ENCODE assay signal across 8 cellular contexts in the genomic region with DNA sequence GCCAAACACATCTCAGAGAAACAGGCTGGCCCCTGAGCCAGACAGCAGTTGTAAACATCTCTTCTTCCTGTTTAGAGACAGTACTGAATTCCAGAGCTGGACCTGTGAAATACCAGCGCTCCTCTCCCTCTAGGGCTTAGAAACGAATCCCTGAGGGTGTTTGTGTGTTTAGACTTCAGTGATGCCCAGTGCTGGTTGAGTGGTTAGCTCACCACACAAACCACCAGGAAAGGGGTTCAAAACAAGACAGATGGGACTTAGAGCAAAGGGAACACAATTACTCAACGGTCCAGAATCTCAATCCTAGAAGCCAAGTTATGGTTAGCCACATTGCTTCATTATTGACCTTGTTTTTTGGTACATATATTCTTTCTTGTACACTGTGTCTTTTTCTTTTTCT.
DNase-seq lines count a peak whose midpoint lies in the region; ATAC-seq and TF ChIP-seq lines count a peak whose summit lies in the region.

No MANE protein-coding gene starts in this region.

- peak in 1 of 2 donors; percentile 34 for DNase-seq in stimulated activated naive CD8-positive, alpha-beta T cell treated with anti-CD3 and anti-CD28 coated beads, Interleukin-15, amount 100 ng/mL, for 72 hours
- DNase-seq in stimulated activated naive CD8-positive, alpha-beta T cell treated with anti-CD3 and anti-CD28 coated beads, Interleukin-15, Interleukin-2, amounts not matched to agents 100 U/mL and 50 U/mL, for 24 hours: no peak
- DNase-seq in HT1080 (ENCODE audit: low read depth): peak; percentile 54
- DNase-seq in chondrocyte (ENCODE audit: low spot score): no peak
- DNase-seq in trophoblast cell: peak; percentile 87 to 96
- no peak for DNase-seq in effector CD4-positive, alpha-beta T cell
- DNase-seq in retina: no peak
- no peak for DNase-seq in NCI-H187 (lab: John Stamatoyannopoulos, UW)

- peak; percentile 70 for ATAC-seq in stimulated activated naive CD8-positive, alpha-beta T cell treated with anti-CD3 and anti-CD28 coated beads, Interleukin-15, amount 100 ng/mL, for 72 hours
- ATAC-seq in stimulated activated naive CD8-positive, alpha-beta T cell treated with anti-CD3 and anti-CD28 coated beads, Interleukin-15, Interleukin-2, amounts not matched to agents 100 U/mL and 50 U/mL, for 24 hours: no peak

- peaks cover 0 to 1% of the 10 kb centered on the region in 2 experiments for H3K36me3 ChIP-seq in trophoblast cell (ENCODE audit: control insufficient read depth in 1 of 2, insufficient read depth in 2 of 2, low read length in 2 of 2)

- H3K79me1 ChIP-seq in trophoblast cell (ENCODE audit: low read length): peaks cover 22% of the 10 kb centered on the region

- H3K4ac ChIP-seq in trophoblast cell (ENCODE audit: low read depth, low read length): no peak overlapping the region

- no peak overlapping the region for H3K18ac ChIP-seq in trophoblast cell (ENCODE audit: low read length)

- no peak overlapping the region for H2BK12ac ChIP-seq in trophoblast cell (ENCODE audit: low read length)

- H3K27me3 ChIP-seq in trophoblast cell (ENCODE audit: insufficient read depth, low read length): no peaks in the 10 kb centered on the region

- no peak overlapping the region for H2AK5ac ChIP-seq in trophoblast cell (ENCODE audit: low read length)

- no peak overlapping the region for H4K91ac ChIP-seq in trophoblast cell (ENCODE audit: low read depth, low read length)

- no peaks in the 10 kb centered on the region for H3K9me3 ChIP-seq in trophoblast cell (ENCODE audit: insufficient read depth, low read depth, low read length)

- H4K8ac ChIP-seq in trophoblast cell (ENCODE audit: low read depth, low read length): no peak overlapping the region

- H2BK5ac ChIP-seq in trophoblast cell (ENCODE audit: low read depth, low read length, poor library complexity): no peak overlapping the region

- H3K4me3 ChIP-seq in trophoblast cell (ENCODE audit: low read depth, low read length): no peak overlapping the region

- no peak overlapping the region for H2AFZ ChIP-seq in trophoblast cell (ENCODE audit: insufficient read depth, low read length, poor library complexity)

- peaks cover 7% of the 10 kb centered on the region for H3K27me3 Mint-ChIP-seq in stimulated activated naive CD8-positive, alpha-beta T cell treated with anti-CD3 and anti-CD28 coated beads, Interleukin-15, amount 100 ng/mL, for 72 hours
- H3K27me3 Mint-ChIP-seq in chondrocyte (ENCODE audit: low read depth): no peaks in the 10 kb centered on the region

- H2BK120ac ChIP-seq in trophoblast cell (ENCODE audit: insufficient read depth, low read length, poor library complexity): no peak overlapping the region

- TF ChIP-seq CTCF in chondrocyte (IDR thresholded peaks at IDR 0.05): no peak

- H3K23ac ChIP-seq in trophoblast cell (ENCODE audit: low read length): no peak overlapping the region

- peak overlapping the region in 1 of 2 donors; percentile 53 for H3K27ac Mint-ChIP-seq in stimulated activated naive CD8-positive, alpha-beta T cell treated with anti-CD3 and anti-CD28 coated beads, Interleukin-15, amount 100 ng/mL, for 72 hours
- H3K27ac Mint-ChIP-seq in chondrocyte (ENCODE audit: unreplicated experiment): peak overlapping the region; percentile 67

- no peak overlapping the region for H3K27ac ChIP-seq in trophoblast cell (ENCODE audit: low read depth, low read length)

- no peaks in the 10 kb centered on the region for H3K9me3 Mint-ChIP-seq in stimulated activated naive CD8-positive, alpha-beta T cell treated with anti-CD3 and anti-CD28 coated beads, Interleukin-15, amount 100 ng/mL, for 72 hours
- no peaks in the 10 kb centered on the region for H3K9me3 Mint-ChIP-seq in chondrocyte (ENCODE audit: low read depth)

- H3K36me3 Mint-ChIP-seq in chondrocyte (ENCODE audit: low read depth): no peaks in the 10 kb centered on the region

- H3K14ac ChIP-seq in trophoblast cell (ENCODE audit: low read length): no peak overlapping the region

- H3K4me3 Mint-ChIP-seq in stimulated activated naive CD8-positive, alpha-beta T cell treated with anti-CD3 and anti-CD28 coated beads, Interleukin-15, amount 100 ng/mL, for 72 hours: peak overlapping the region in 1 of 2 donors; percentile 27
- H3K4me3 Mint-ChIP-seq in chondrocyte (ENCODE audit: unreplicated experiment): no peak overlapping the region

- no peak overlapping the region for H3K9ac ChIP-seq in trophoblast cell (ENCODE audit: low read length)

- H3K4me2 ChIP-seq in trophoblast cell (ENCODE audit: low read length): peak overlapping the region; percentile 17

- peaks cover 63% of the 10 kb centered on the region for H3K4me1 Mint-ChIP-seq in stimulated activated naive CD8-positive, alpha-beta T cell treated with anti-CD3 and anti-CD28 coated beads, Interleukin-15, amount 100 ng/mL, for 72 hours
- peaks cover 78% of the 10 kb centered on the region for H3K4me1 Mint-ChIP-seq in chondrocyte (ENCODE audit: low read depth)

- no peak overlapping the region for H4K12ac ChIP-seq in trophoblast cell (ENCODE audit: low read depth, low read length)

- no CpG with 5 or more reads among the region's 3 CpGs for WGBS in trophoblast cell (ENCODE audit: extremely low coverage, insufficient coverage, insufficient read length)

- H3K79me2 ChIP-seq in trophoblast cell (ENCODE audit: control insufficient read depth, insufficient read depth, low read length, poor library complexity): no peaks in the 10 kb centered on the region

- peaks cover 16 to 34% of the 10 kb centered on the region in 2 experiments for H3K4me1 ChIP-seq in trophoblast cell (ENCODE audit: control insufficient read depth in 1 of 2, insufficient read depth in 2 of 2, low read length in 2 of 2)

Comparison
In these comparisons a context has a peak if more than half of its experiments do, and no peak if none do; other contexts are left out.
1. DNase-seq: peak in HT1080 (single experiment) and trophoblast cell (2 of 2); none in stimulated activated naive CD8-positive, alpha-beta T cell treated with anti-CD3 and anti-CD28 coated beads, Interleukin-15, Interleukin-2, amounts not matched to agents 100 U/mL and 50 U/mL, for 24 hours (single experiment), chondrocyte (single experiment), effector CD4-positive, alpha-beta T cell (single experiment), retina (single experiment) and NCI-H187 (0 of 2).